Comparison of ENCODE assay signal across 8 cellular contexts in genomic region chr18:63237911-63238710, GRCh38.
DNase-seq lines count a peak whose midpoint lies in the region; ATAC-seq, FAIRE-seq and TF ChIP-seq lines count a peak whose summit lies in the region.

No MANE protein-coding gene starts in this region.

- H3K27me3 ChIP-seq in HUES64 (ENCODE audit: insufficient read depth, low read length) (no peaks in the 10 kb centered on the region), upper lobe of right lung (no peaks in the 10 kb centered on the region)

- H3K4me3 ChIP-seq in HUES64 (ENCODE audit: low read length) (no peak overlapping the region), upper lobe of right lung (peak overlapping the region; percentile 20)

- TF ChIP-seq CTCF in upper lobe of right lung (IDR thresholded peaks at IDR 0.05): no peak

- H3K9ac ChIP-seq in HUES64 (ENCODE audit: low read depth, low read length): peak overlapping the region; percentile 2; the same call in 1 of the 2 replicates

- H3K36me3 ChIP-seq in HUES64 (ENCODE audit: insufficient read depth, low read length) (no peaks in the 10 kb centered on the region), upper lobe of right lung (no peaks in the 10 kb centered on the region)

- no peaks in the 10 kb centered on the region for H3K9me3 ChIP-seq in HUES64 (ENCODE audit: insufficient read depth, low read depth, low read length)
- H3K9me3 ChIP-seq in upper lobe of right lung: no peaks in the 10 kb centered on the region

- H3K27ac ChIP-seq in HUES64 (ENCODE audit: low read depth, low read length): peak overlapping the region; percentile 57
- peak overlapping the region; percentile 81 for H3K27ac ChIP-seq in upper lobe of right lung

- intact Hi-C loops in upper lobe of right lung (cut with DNase I): no loop called here

- peaks cover 22% of the 10 kb centered on the region for H3K4me1 ChIP-seq in HUES64 (ENCODE audit: insufficient read depth, low read length)
- H3K4me1 ChIP-seq in upper lobe of right lung: peaks cover 29% of the 10 kb centered on the region

- ATAC-seq in upper lobe of right lung: peak; percentile 74
- ATAC-seq in HG02571 (IDR thresholded peaks at IDR 0.05; ENCODE audit: unreplicated experiment): no peak

- DNase-seq in A172 (ENCODE audit: low spot score) (peak; percentile 79), ecto neural progenitor cell (ENCODE audit: low spot score) (peak; percentile 60), lung microvascular endothelial cell (ENCODE audit: low read depth in 2 of 2) (peak; percentile 58 to 78), upper lobe of right lung (no peak), COR-L47 (lab: John Stamatoyannopoulos, UW) (no peak), GM19239 (ENCODE audit: insufficient read length, low spot score) (no peak)

- FAIRE-seq in GM19239 (lab: Jason Lieb, UNC): no peak

- WGBS in HUES64: 51% methylated on average over 13 of the region's 13 CpGs

Comparison
In these comparisons a context has a peak if more than half of its experiments do, and no peak if none do; other contexts are left out.
1. DNase-seq: peak in A172 (single experiment), ecto neural progenitor cell (single experiment) and lung microvascular endothelial cell (2 of 2); none in upper lobe of right lung (single experiment), COR-L47 (single experiment) and GM19239 (single experiment).